In genomic region chr5:132751444-132751843, GRCh38 we compare ENCODE assay signal across 12 cellular contexts. TPM values are rescaled to one million over a fixed set of nuclear protein-coding genes. Genes with fewer than 3 reads are reported as not detected.
DNase-seq lines count a peak whose midpoint lies in the region; ATAC-seq, FAIRE-seq and TF ChIP-seq lines count a peak whose summit lies in the region.
"Had no signal": no experiment of that assay in that cellular context is flagged by ENCODE, and none has a peak within 500 bp of the region (broad histone marks: within the 10 kb centered on the region; RNA-seq: fewer than 3 reads in every experiment).

No MANE protein-coding gene starts in this region.

- ATAC-seq in HG02981 (IDR thresholded peaks at IDR 0.05; ENCODE audit: unreplicated experiment) (peak; percentile 42), GM12878 (peak; percentile 54)
- peak in 1 of 2 donors; percentile 61 for ATAC-seq in stimulated activated naive B cell treated with anti-CD40 and anti-IgM and Interleukin-4, amounts not matched to agents 10 μg/mL and 1 μg/mL and 100 μg/mL, for 72 hours (replicated peaks)

- under 1% methylated on average over 7 of the region's 7 CpGs for WGBS in GM12878 (ENCODE audit: insufficient coverage, insufficient replicate concordance, low lambda C conversion rate, missing lambda C conversion rate)

- CTCF ChIA-PET in GM12878 (lab: Yijun Ruan, JAX), result interaction anchor here (1.4 to 7.4 kb wide), 12 partner anchors 14 to 245 kb away, joined by 3 to 136 read pairs (median 14); partner anchors contain the start of genes IL4 and KIF3A

- peak overlapping the region; percentile 65 for H3K4me2 ChIP-seq in GM12878 (ENCODE audit: control insufficient read depth, insufficient read depth)

- TF ChIP-seq EP300 in GM12878 (IDR thresholded peaks at IDR 0.05; ENCODE audit: borderline replicate concordance in 1 of 2, control insufficient read depth in 1 of 2, low read depth in 2 of 2, low read length in 2 of 2), result peak; percentile 87 to 93

- no peaks in the 10 kb centered on the region for H4K20me1 ChIP-seq in GM12878 (ENCODE audit: control insufficient read depth, insufficient read depth)

- H3K4me1 Mint-ChIP-seq in stimulated activated naive B cell treated with anti-CD40 and anti-IgM and Interleukin-4, amounts not matched to agents 10 μg/mL and 1 μg/mL and 100 μg/mL, for 72 hours, result peaks cover 11 to 16% of the 10 kb centered on the region in 2 donors

- no peak overlapping the region for H3K9ac ChIP-seq in GM12878 (ENCODE audit: control insufficient read depth, insufficient read depth, low read length)

- no peaks in the 10 kb centered on the region for H3K9me3 Mint-ChIP-seq in stimulated activated naive B cell treated with anti-CD40 and anti-IgM and Interleukin-4, amounts not matched to agents 10 μg/mL and 1 μg/mL and 100 μg/mL, for 72 hours

- POLR2A ChIA-PET in GM12878 (lab: Charles Lee), result interaction anchor here (0.7 to 9.6 kb wide), 11 partner anchors 14 to 393 kb away, joined by 3 to 56 read pairs (median 7); partner anchors contain the start of genes IL4, KIF3A and SEPTIN8

- H3K27ac ChIP-seq in GM12878 (ENCODE audit: control insufficient read depth, insufficient read depth), result peak overlapping the region; percentile 32; the same call in 1 of the 2 replicates
- H3K27ac ChIP-seq: adrenal gland had no signal

- FAIRE-seq in GM12878 (lab: Jason Lieb, UNC), result peak; percentile 27

- no peak overlapping the region for H3K4me3 Mint-ChIP-seq in stimulated activated naive B cell treated with anti-CD40 and anti-IgM and Interleukin-4, amounts not matched to agents 10 μg/mL and 1 μg/mL and 100 μg/mL, for 72 hours

- no peaks in the 10 kb centered on the region for H3K27me3 ChIP-seq in GM12878 (replicated peaks in 1 of 2; ENCODE audit: control insufficient read depth in 2 of 2, insufficient read depth in 2 of 2, low read length in 1 of 2)

- no peak for TF ChIP-seq CTCF in GM12878 (IDR thresholded peaks at IDR 0.05 in 2 of 3, conservative IDR thresholded peaks at IDR 0.05 in 1 of 3; ENCODE audit: control insufficient read depth in 2 of 3, extremely low read depth in 1 of 3, insufficient read depth in 1 of 3, low read depth in 3 of 3, low read length in 3 of 3)

- H3K36me3 ChIP-seq in GM12878 (ENCODE audit: control insufficient read depth in 2 of 2, insufficient read depth in 2 of 2, low read length in 1 of 2), result no peaks in the 10 kb centered on the region
- H3K36me3 ChIP-seq: adrenal gland had no signal

- no peak for TF ChIP-seq POLR2A in GM12878 (IDR thresholded peaks at IDR 0.05; ENCODE audit: low read depth, low read length)
- TF ChIP-seq POLR2A in erythroblast (IDR thresholded peaks at IDR 0.05; ENCODE audit: low read length), result no peak

- H3K4me1 ChIP-seq in GM12878 (ENCODE audit: control insufficient read depth, insufficient read depth, low read length), result peaks cover 25% of the 10 kb centered on the region

- BruUV-seq in GM12878 (replicated peaks; lab: Mats Ljungman, UMichigan), result no TSS peak

- H3K36me3 Mint-ChIP-seq in stimulated activated naive B cell treated with anti-CD40 and anti-IgM and Interleukin-4, amounts not matched to agents 10 μg/mL and 1 μg/mL and 100 μg/mL, for 72 hours, result no peaks in the 10 kb centered on the region

- H3K27ac Mint-ChIP-seq in stimulated activated naive B cell treated with anti-CD40 and anti-IgM and Interleukin-4, amounts not matched to agents 10 μg/mL and 1 μg/mL and 100 μg/mL, for 72 hours, result peak overlapping the region; percentile 68

- H3K79me2 ChIP-seq in GM12878 (ENCODE audit: control insufficient read depth, insufficient read depth, low read length), result no peaks in the 10 kb centered on the region; the same call in 1 of the 2 replicates

- RAD21 ChIA-PET in GM12878 (lab: Charles Lee; ENCODE audit: unreplicated experiment), result interaction anchor here (0.6 to 10.5 kb wide), 20 partner anchors 14 to 352 kb away, joined by 3 to 127 read pairs (median 6); partner anchors contain the start of gene KIF3A

- H2AFZ ChIP-seq in GM12878 (ENCODE audit: control insufficient read depth, low read depth, low read length), result no peak overlapping the region

- intact Hi-C loops in GM12878 (cut with micrococcal nuclease; ENCODE audit: unreplicated experiment), result loop anchor here (2.0 to 5.0 kb wide), 3 partner anchors 69 to 224 kb away; no protein-coding TSS in a partner anchor

- H3K9me3 ChIP-seq in GM12878 (replicated peaks; ENCODE audit: control insufficient read depth, insufficient read depth, low read length), result no peaks in the 10 kb centered on the region; the same call in 2 of the 3 replicates
- H3K9me3 ChIP-seq: adrenal gland had no signal

- in situ Hi-C loops in GM12878 (cut with MboI), result no loop called here

- SMC1A ChIA-PET in GM12878 (lab: Charles Lee; ENCODE audit: uncharacterized antibody, unreplicated experiment), result interaction anchor here (0.7 to 11.1 kb wide), 19 partner anchors 11 to 331 kb away, joined by 3 to 129 read pairs (median 6); partner anchors contain the start of genes IL13, IL4, KIF3A and SEPTIN8

- H3K4me3 ChIP-seq in GM12878, result no peak overlapping the region
- H3K4me3 ChIP-seq: adrenal gland had no signal

- no peak for TF ChIP-seq RAD21 in GM12878 (IDR thresholded peaks at IDR 0.05; ENCODE audit: insufficient read depth, low read depth, low read length)

- peaks cover 13 to 41% of the 10 kb centered on the region in 2 donors for H3K27me3 Mint-ChIP-seq in stimulated activated naive B cell treated with anti-CD40 and anti-IgM and Interleukin-4, amounts not matched to agents 10 μg/mL and 1 μg/mL and 100 μg/mL, for 72 hours

- DNase-seq in activated T-cell treated with anti-CD3 and anti-CD28 coated beads for 24 hours (ENCODE audit: low read depth), result peak; percentile 27
- DNase-seq in activated T-cell treated with anti-CD3 and anti-CD28 coated beads, Interleukin-2, amount 50 U/mL, for 1 hour, result no peak
- DNase-seq in GM12878 (ENCODE audit: low read depth, low spot score), result peak; percentile 64
- DNase-seq in stimulated activated naive B cell treated with anti-CD40 and anti-IgM and Interleukin-4, amounts not matched to agents 10 μg/mL and 1 μg/mL and 100 μg/mL, for 72 hours, result no peak
- DNase-seq in NCI-H187 treated with DMSO at 0.1 percent for 48 hours (lab: John Stamatoyannopoulos, UW), result no peak
- no peak for DNase-seq in erythroblast (lab: John Stamatoyannopoulos, UW)
- no peak for DNase-seq in effector CD8-positive, alpha-beta T cell (lab: John Stamatoyannopoulos, UW)
- DNase-seq: H7, kidney glomerular epithelial cell had no signal

RNA-seq across cellular contexts. Expression of gene CCNI2, which starts 4.2 kb away (rescaled TPM):
- 49.3 and 50.2 TPM in 2 replicates for total RNA-seq in GM12878 (2013; cell fraction: nucleolus; rRNA removed)
- total RNA-seq in GM12878 (2014; rRNA removed) (3.4 and 4.4 TPM in 2 replicates), GM12878 (2014; rRNA removed; fragmentation: Illumina TruSeq; extraction: Trizol) (2.2 and 3.1 TPM in 2 replicates), GM12878 (2021) (3.4 and 4.8 TPM in 2 replicates)
- 7.3 TPM for polyA plus RNA-seq in GM12878 (2011; ENCODE audit: low read depth)
- polyA plus RNA-seq in GM12878 (2011; rRNA removed) (1.8 and 2.2 TPM in 2 replicates), GM12878 (2014; fragmentation: Illumina TruSeq; extraction: Trizol) (0.97 and 2.9 TPM in 2 replicates), GM12878 (2014; fragmentation: Nextera tagmentation; extraction: Ambion mirVana) (1 to 10 TPM; 3.1 to 8.0 TPM), GM12878 (2014; rRNA removed) (2.9 and 4.6 TPM in 2 replicates), GM12878 (2016; fragmentation: Nextera tagmentation; extraction: Ambion mirVana) (1 to 10 TPM; 2.7 to 3.6 TPM)
- 1.3 and 1.4 TPM in 2 replicates for polyA plus RNA-seq in GM12878 (2011; cell fraction: cytosol; rRNA removed)
- polyA plus RNA-seq in GM12878 (2011; cell fraction: nucleus; rRNA removed), result 5.0 and 10.1 TPM in 2 replicates
- 5.1 and 11.5 TPM in 2 replicates for polyA plus RNA-seq in GM12878 (2012)
- 1.8 and 3.7 TPM in 2 replicates for polyA minus RNA-seq in GM12878 (2011; rRNA and poly(A)+ RNA removed)
- 0.67 TPM in 1 of 2 replicates, not detected in the other for polyA minus RNA-seq in GM12878 (2011; cell fraction: cytosol; rRNA and poly(A)+ RNA removed)
- polyA minus RNA-seq in GM12878 (2011; cell fraction: nucleus; rRNA and poly(A)+ RNA removed), result 5.2 and 7.3 TPM in 2 replicates
- polyA plus RNA-seq: BJ had no signal

RNA-seq across cellular contexts. Expression of gene KIF3A, which starts 14.1 kb away (rescaled TPM):
- total RNA-seq in GM12878 (2013; cell fraction: nucleolus; rRNA removed), result 119 and 135 TPM in 2 replicates
- total RNA-seq in GM12878 (2014; rRNA removed) (3.8 and 4.6 TPM in 2 replicates), GM12878 (2014; rRNA removed; fragmentation: Illumina TruSeq; extraction: Trizol) (12.3 and 14.9 TPM in 2 replicates), GM12878 (2021) (8.7 and 9.3 TPM in 2 replicates)
- 6.0 TPM for polyA plus RNA-seq in GM12878 (2011; ENCODE audit: low read depth)
- polyA plus RNA-seq in GM12878 (2011; rRNA removed) (36.5 and 65.9 TPM in 2 replicates), GM12878 (2014; fragmentation: Illumina TruSeq; extraction: Trizol) (10.7 and 14.1 TPM in 2 replicates), GM12878 (2014; fragmentation: Nextera tagmentation; extraction: Ambion mirVana) (1 to 10 TPM; 2.7 to 3.0 TPM), GM12878 (2014; rRNA removed) (4.7 and 6.7 TPM in 2 replicates), GM12878 (2016; fragmentation: Nextera tagmentation; extraction: Ambion mirVana) (10 to 100 TPM; 11.5 to 12.1 TPM)
- polyA plus RNA-seq in GM12878 (2011; cell fraction: cytosol; rRNA removed), result 7.9 and 8.7 TPM in 2 replicates
- 26.7 and 28.1 TPM in 2 replicates for polyA plus RNA-seq in GM12878 (2011; cell fraction: nucleus; rRNA removed)
- polyA plus RNA-seq in GM12878 (2012), result 6.3 and 8.3 TPM in 2 replicates
- 17.3 and 27.5 TPM in 2 replicates for polyA minus RNA-seq in GM12878 (2011; rRNA and poly(A)+ RNA removed)
- 9.1 and 10.0 TPM in 2 replicates for polyA minus RNA-seq in GM12878 (2011; cell fraction: cytosol; rRNA and poly(A)+ RNA removed)
- polyA minus RNA-seq in GM12878 (2011; cell fraction: nucleus; rRNA and poly(A)+ RNA removed), result 15.4 and 18.8 TPM in 2 replicates

RNA-seq across cellular contexts. Expression of gene SEPTIN8, which starts 25.6 kb away (rescaled TPM):
- total RNA-seq in GM12878 (2013; cell fraction: nucleolus; rRNA removed), result 67.8 and 78.8 TPM in 2 replicates
- total RNA-seq in GM12878 (2014; rRNA removed) (31.0 and 35.7 TPM in 2 replicates), GM12878 (2014; rRNA removed; fragmentation: Illumina TruSeq; extraction: Trizol) (26.5 and 27.8 TPM in 2 replicates), GM12878 (2021) (39.0 and 42.0 TPM in 2 replicates)
- polyA plus RNA-seq in GM12878 (2011; ENCODE audit: low read depth), result 15.1 TPM
- polyA plus RNA-seq in GM12878 (2011; rRNA removed) (82.7 and 96.1 TPM in 2 replicates), GM12878 (2014; fragmentation: Illumina TruSeq; extraction: Trizol) (40.2 and 40.7 TPM in 2 replicates), GM12878 (2014; fragmentation: Nextera tagmentation; extraction: Ambion mirVana) (1 to 10 TPM; 6.1 to 7.6 TPM), GM12878 (2014; rRNA removed) (33.2 and 34.7 TPM in 2 replicates), GM12878 (2016; fragmentation: Nextera tagmentation; extraction: Ambion mirVana) (10 to 100 TPM; 21.8 to 21.9 TPM)
- 74.2 and 76.3 TPM in 2 replicates for polyA plus RNA-seq in GM12878 (2011; cell fraction: cytosol; rRNA removed)
- 197 and 245 TPM in 2 replicates for polyA plus RNA-seq in GM12878 (2011; cell fraction: nucleus; rRNA removed)
- polyA plus RNA-seq in GM12878 (2012), result 21.8 and 26.7 TPM in 2 replicates
- polyA minus RNA-seq in GM12878 (2011; rRNA and poly(A)+ RNA removed), result 59.2 and 75.0 TPM in 2 replicates
- polyA minus RNA-seq in GM12878 (2011; cell fraction: cytosol; rRNA and poly(A)+ RNA removed), result 23.0 and 24.1 TPM in 2 replicates
- polyA minus RNA-seq in GM12878 (2011; cell fraction: nucleus; rRNA and poly(A)+ RNA removed), result 45.3 and 49.8 TPM in 2 replicates

Comparison
In these comparisons a context has a peak if more than half of its experiments do, and no peak if none do; other contexts are left out.
1. DNase-seq: peak in activated T-cell treated with anti-CD3 and anti-CD28 coated beads for 24 hours (single experiment) and GM12878 (single experiment); none in activated T-cell treated with anti-CD3 and anti-CD28 coated beads, Interleukin-2, amount 50 U/mL, for 1 hour (single experiment), stimulated activated naive B cell treated with anti-CD40 and anti-IgM and Interleukin-4, amounts not matched to agents 10 μg/mL and 1 μg/mL and 100 μg/mL, for 72 hours (single experiment), NCI-H187 treated with DMSO at 0.1 percent for 48 hours (single experiment), erythroblast (0 of 2) and effector CD8-positive, alpha-beta T cell (single experiment).